ENCODE assay signal across 9 cellular contexts in genomic region chr1:36174716-36175115, GRCh38. TPM values are rescaled to one million over a fixed set of nuclear protein-coding genes. Genes with fewer than 3 reads are reported as not detected.
DNase-seq lines count a peak whose midpoint lies in the region; ATAC-seq and TF ChIP-seq lines count a peak whose summit lies in the region.
"Had no signal": no experiment of that assay in that cellular context is flagged by ENCODE, and none has a peak within 500 bp of the region (broad histone marks: within the 10 kb centered on the region; RNA-seq: fewer than 3 reads in every experiment).

No MANE protein-coding gene starts in this region.

- no peak overlapping the region for H3K4me3 Mint-ChIP-seq in stimulated activated naive CD8-positive, alpha-beta T cell treated with anti-CD3 and anti-CD28 coated beads, Interleukin-15, Interleukin-2, amounts not matched to agents 100 ng/mL and 50 ng/mL, for 24 hours

- H3K27me3 ChIP-seq in neural cell (ENCODE audit: insufficient read depth, low read depth, low read length), result no peaks in the 10 kb centered on the region

- peaks cover 7% of the 10 kb centered on the region for H3K36me3 ChIP-seq in neural cell (ENCODE audit: insufficient read depth, low read length)

- H3K79me2 ChIP-seq in neural cell (replicated peaks; ENCODE audit: insufficient read depth, low read length), result peaks cover 4% of the 10 kb centered on the region

- no peak overlapping the region for H2AFZ ChIP-seq in neural cell (ENCODE audit: low read depth, low read length)

- H3K27ac ChIP-seq in caudate nucleus (ENCODE audit: low read depth, low read length) (peak overlapping the region; percentile 90), neural cell (ENCODE audit: low read length) (no peak overlapping the region)

- H3K4me2 ChIP-seq in neural cell (ENCODE audit: low read length), result no peak overlapping the region

- no peaks in the 10 kb centered on the region for H3F3A ChIP-seq in neural cell (ENCODE audit: insufficient read depth, low read length, poor library complexity, severe bottlenecking)

- TF ChIP-seq EP300 in neural cell (conservative IDR thresholded peaks at IDR 0.05; ENCODE audit: poor library complexity, severe bottlenecking), result no peak

- no peaks in the 10 kb centered on the region for H3K27me3 Mint-ChIP-seq in stimulated activated naive CD8-positive, alpha-beta T cell treated with anti-CD3 and anti-CD28 coated beads, Interleukin-15, Interleukin-2, amounts not matched to agents 100 ng/mL and 50 ng/mL, for 24 hours

- H3K27ac Mint-ChIP-seq in stimulated activated naive CD8-positive, alpha-beta T cell treated with anti-CD3 and anti-CD28 coated beads, Interleukin-15, Interleukin-2, amounts not matched to agents 100 ng/mL and 50 ng/mL, for 24 hours, result peak overlapping the region; percentile 8

- peaks cover 55% of the 10 kb centered on the region for H3K36me3 Mint-ChIP-seq in stimulated activated naive CD8-positive, alpha-beta T cell treated with anti-CD3 and anti-CD28 coated beads, Interleukin-15, Interleukin-2, amounts not matched to agents 100 ng/mL and 50 ng/mL, for 24 hours (ENCODE audit: low read depth)

- H3K9me3 ChIP-seq in neural cell (ENCODE audit: low read length), result no peaks in the 10 kb centered on the region

- TF ChIP-seq CTCF in neural cell (IDR thresholded peaks at IDR 0.05; ENCODE audit: poor library complexity, severe bottlenecking), result no peak

- H3K4me1 Mint-ChIP-seq in stimulated activated naive CD8-positive, alpha-beta T cell treated with anti-CD3 and anti-CD28 coated beads, Interleukin-15, Interleukin-2, amounts not matched to agents 100 ng/mL and 50 ng/mL, for 24 hours (ENCODE audit: low read depth), result peaks cover 4% of the 10 kb centered on the region

- H4K20me1 ChIP-seq in neural cell (ENCODE audit: insufficient read depth), result peaks cover 8% of the 10 kb centered on the region

- no peak for ATAC-seq in stimulated activated naive CD8-positive, alpha-beta T cell treated with anti-CD3 and anti-CD28 coated beads, Interleukin-15, Interleukin-2, amounts not matched to agents 100 U/mL and 50 U/mL, for 24 hours
- no peak for ATAC-seq in GM18511 (IDR thresholded peaks at IDR 0.05; ENCODE audit: unreplicated experiment)

- H3K9me3 Mint-ChIP-seq in stimulated activated naive CD8-positive, alpha-beta T cell treated with anti-CD3 and anti-CD28 coated beads, Interleukin-15, Interleukin-2, amounts not matched to agents 100 ng/mL and 50 ng/mL, for 24 hours, result no peaks in the 10 kb centered on the region

- H3K4me3 ChIP-seq in neural cell (ENCODE audit: low read length), result peak overlapping the region; percentile 13

- H3K9ac ChIP-seq in neural cell (ENCODE audit: low read length), result no peak overlapping the region

- TF ChIP-seq POLR2A in erythroblast (IDR thresholded peaks at IDR 0.05; ENCODE audit: low read length), result no peak

- DNase-seq in stimulated activated naive CD8-positive, alpha-beta T cell treated with anti-CD3 and anti-CD28 coated beads, Interleukin-15, Interleukin-2, amounts not matched to agents 100 U/mL and 50 U/mL, for 24 hours, result no peak
- DNase-seq in caudate nucleus (lab: John Stamatoyannopoulos, UW) (no peak), erythroblast (lab: John Stamatoyannopoulos, UW) (no peak), RPMI8226 (no peak)
- no peak for DNase-seq in activated CD8-positive, alpha-beta memory T cell treated with anti-CD3 and anti-CD28 coated beads for 24 hours
- DNase-seq: GDM1 had no signal

- TF ChIP-seq RAD21 in neural cell (conservative IDR thresholded peaks at IDR 0.05), result no peak

- no peaks in the 10 kb centered on the region for H3K9me2 ChIP-seq in neural cell (ENCODE audit: insufficient read depth, low read length)

TF ChIP-seq in neural cell, 6 proteins besides CTCF, POLR2A, EP300 and RAD21:
- TF ChIP-seq POLR2AphosphoS5 (IDR thresholded peaks at IDR 0.05), result no peak
- TF ChIP-seq, protein P1, sequence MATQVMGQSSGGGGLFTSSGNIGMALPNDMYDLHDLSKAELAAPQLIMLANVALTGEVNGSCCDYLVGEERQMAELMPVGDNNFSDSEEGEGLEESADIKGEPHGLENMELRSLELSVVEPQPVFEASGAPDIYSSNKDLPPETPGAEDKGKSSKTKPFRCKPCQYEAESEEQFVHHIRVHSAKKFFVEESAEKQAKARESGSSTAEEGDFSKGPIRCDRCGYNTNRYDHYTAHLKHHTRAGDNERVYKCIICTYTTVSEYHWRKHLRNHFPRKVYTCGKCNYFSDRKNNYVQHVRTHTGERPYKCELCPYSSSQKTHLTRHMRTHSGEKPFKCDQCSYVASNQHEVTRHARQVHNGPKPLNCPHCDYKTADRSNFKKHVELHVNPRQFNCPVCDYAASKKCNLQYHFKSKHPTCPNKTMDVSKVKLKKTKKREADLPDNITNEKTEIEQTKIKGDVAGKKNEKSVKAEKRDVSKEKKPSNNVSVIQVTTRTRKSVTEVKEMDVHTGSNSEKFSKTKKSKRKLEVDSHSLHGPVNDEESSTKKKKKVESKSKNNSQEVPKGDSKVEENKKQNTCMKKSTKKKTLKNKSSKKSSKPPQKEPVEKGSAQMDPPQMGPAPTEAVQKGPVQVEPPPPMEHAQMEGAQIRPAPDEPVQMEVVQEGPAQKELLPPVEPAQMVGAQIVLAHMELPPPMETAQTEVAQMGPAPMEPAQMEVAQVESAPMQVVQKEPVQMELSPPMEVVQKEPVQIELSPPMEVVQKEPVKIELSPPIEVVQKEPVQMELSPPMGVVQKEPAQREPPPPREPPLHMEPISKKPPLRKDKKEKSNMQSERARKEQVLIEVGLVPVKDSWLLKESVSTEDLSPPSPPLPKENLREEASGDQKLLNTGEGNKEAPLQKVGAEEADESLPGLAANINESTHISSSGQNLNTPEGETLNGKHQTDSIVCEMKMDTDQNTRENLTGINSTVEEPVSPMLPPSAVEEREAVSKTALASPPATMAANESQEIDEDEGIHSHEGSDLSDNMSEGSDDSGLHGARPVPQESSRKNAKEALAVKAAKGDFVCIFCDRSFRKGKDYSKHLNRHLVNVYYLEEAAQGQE (IDR thresholded peaks at IDR 0.05; ENCODE audit: borderline replicate concordance), result no peak
- TF ChIP-seq MXI1 (conservative IDR thresholded peaks at IDR 0.05; ENCODE audit: poor library complexity, severe bottlenecking), result no peak

RNA-seq across cellular contexts. Expression of gene MAP7D1, which starts 18.8 kb away (rescaled TPM):
- polyA plus RNA-seq in neural cell, result 142 and 156 TPM in 2 replicates
- 102 and 119 TPM in 2 replicates for polyA minus RNA-seq in neural cell

RNA-seq across cellular contexts. Expression of gene TRAPPC3, which starts 25.4 kb away (rescaled TPM):
- polyA plus RNA-seq in neural cell, result 236 and 278 TPM in 2 replicates
- polyA minus RNA-seq in neural cell, result 76.0 and 81.1 TPM in 2 replicates

RNA-seq across cellular contexts. Expression of gene THRAP3, which starts 49.5 kb away (rescaled TPM):
- polyA plus RNA-seq in neural cell, result 54.4 and 55.8 TPM in 2 replicates
- 109 and 113 TPM in 2 replicates for polyA minus RNA-seq in neural cell

RNA-seq across cellular contexts. Expression of gene COL8A2, which starts 49.7 kb away (rescaled TPM):
- 0.98 TPM in 1 of 2 replicates, not detected in the other for polyA plus RNA-seq in neural cell
- polyA minus RNA-seq in neural cell, result not detected in 2 replicates
